ENCODE assay signal across 1 cellular context in genomic region chr11:45983471-45983845, GRCh38.
TF ChIP-seq lines count a peak whose summit lies in the region.

No MANE protein-coding gene starts in this region.

TF ChIP-seq in K562, 482 proteins besides CTCF, POLR2A, EP300 and RAD21:
- peak; percentile 47; the same call in 1 of the 2 replicates for TF ChIP-seq SP1 (CRISPR knock-in tag; IDR thresholded peaks at IDR 0.05)
- peak; percentile 9 for TF ChIP-seq CCNT2 (IDR thresholded peaks at IDR 0.05; ENCODE audit: borderline replicate concordance, extremely low read depth, insufficient read length, low read depth, low read length)
- TF ChIP-seq GATAD2B (IDR thresholded peaks at IDR 0.05; ENCODE audit: borderline replicate concordance) = 0 out of 2 replicates have a peak, but pooled peaks have one; percentile 46
- TF ChIP-seq TOE1 (IDR thresholded peaks at IDR 0.05; ENCODE audit: borderline replicate concordance) = no peak
- 0 out of 2 replicates have a peak, but pooled peaks have one; percentile 18 for TF ChIP-seq TOE1 (CRISPR knock-in tag; IDR thresholded peaks at IDR 0.05; ENCODE audit: borderline replicate concordance, low read depth)
- TF ChIP-seq SIRT6 (IDR thresholded peaks at IDR 0.05; ENCODE audit: low read depth, low read length) = no peak
- 0 out of 2 replicates have a peak, but pooled peaks have one; percentile 25 for TF ChIP-seq ZNF609 (CRISPR knock-in tag; IDR thresholded peaks at IDR 0.05; ENCODE audit: borderline replicate concordance)
- TF ChIP-seq ZNF408 (CRISPR knock-in tag; IDR thresholded peaks at IDR 0.05; ENCODE audit: low read depth) = no peak
- TF ChIP-seq SMARCC2 (IDR thresholded peaks at IDR 0.05; ENCODE audit: low read depth) = 0 out of 2 replicates have a peak, but pooled peaks have one; percentile 10
- TF ChIP-seq ZBTB33 (CRISPR knock-in tag; IDR thresholded peaks at IDR 0.05) = 0 out of 2 replicates have a peak, but pooled peaks have one; percentile 3
